ENCODE assay signal across 9 cellular contexts in genomic region chr3:136249593-136250225, GRCh38. TPM values are rescaled to one million over a fixed set of nuclear protein-coding genes. Genes with fewer than 3 reads are reported as not detected.
A peak's percentile ranks its signal among the peaks of the same experiment; 100 is the strongest.
DNase-seq lines count a peak whose midpoint lies in the region; ATAC-seq, FAIRE-seq and TF ChIP-seq lines count a peak whose summit lies in the region.
"Had no signal": no experiment of that assay in that cellular context is flagged by ENCODE, and none has a peak within 500 bp of the region (broad histone marks: within the 10 kb centered on the region; RNA-seq: fewer than 3 reads in every experiment).

No MANE protein-coding gene starts in this region.

- peaks cover 27% of the 10 kb centered on the region for H3K79me2 ChIP-seq in HepG2 (ENCODE audit: insufficient read depth, low read length)

- ATAC-seq in activated T-cell treated with anti-CD3 and anti-CD28 coated beads, Interleukin-2, amount 50 U/mL, for 4 hours = no peak
- ATAC-seq in HepG2 (no peak), HG03354 (IDR thresholded peaks at IDR 0.05; ENCODE audit: poor library complexity, severe bottlenecking, unreplicated experiment) (no peak)

- H3K36me3 Mint-ChIP-seq in activated T-cell treated with anti-CD3 and anti-CD28 coated beads, Interleukin-2, amount 50 U/mL, for 4 hours (ENCODE audit: insufficient read depth) = no peaks in the 10 kb centered on the region
- no peaks in the 10 kb centered on the region for H3K36me3 Mint-ChIP-seq in activated naive CD8-positive, alpha-beta T cell treated with anti-CD3 and anti-CD28 coated beads for 36 hours

- 12% methylated on average over 7 of the region's 11 CpGs for WGBS in HepG2 (ENCODE audit: low lambda C conversion rate)
- 45 to 47% methylated on average over 11 of the region's 11 CpGs for WGBS in tibial nerve, 2 donors

- peak overlapping the region; percentile 93 for H3K4me3 Mint-ChIP-seq in activated T-cell treated with anti-CD3 and anti-CD28 coated beads, Interleukin-2, amount 50 U/mL, for 4 hours
- H3K4me3 Mint-ChIP-seq in activated naive CD8-positive, alpha-beta T cell treated with anti-CD3 and anti-CD28 coated beads for 36 hours = peak overlapping the region; percentile 87

- H3K9me3 Mint-ChIP-seq in activated T-cell treated with anti-CD3 and anti-CD28 coated beads, Interleukin-2, amount 50 U/mL, for 4 hours = no peaks in the 10 kb centered on the region
- no peaks in the 10 kb centered on the region for H3K9me3 Mint-ChIP-seq in activated naive CD8-positive, alpha-beta T cell treated with anti-CD3 and anti-CD28 coated beads for 36 hours

- peak overlapping the region; percentile 80 for H2AFZ ChIP-seq in HepG2 (ENCODE audit: low read length)

- BruUV-seq in HepG2 (replicated peaks; lab: Mats Ljungman, UMichigan) = TSS peak; percentile 94

- peak overlapping the region; percentile 83 for H3K4me2 ChIP-seq in HepG2 (ENCODE audit: low read depth, low read length)

- CTCF ChIA-PET in HepG2 (lab: Yijun Ruan, JAX; ENCODE audit: low intra/inter-chr PET ratio, low total read pairs) = no interaction called here

- peak overlapping the region; percentile 95 for H3K27ac ChIP-seq in HepG2 (ENCODE audit: extremely low read length, insufficient read depth, low read length)
- peak overlapping the region; percentile 83 to 91 (median 90) for H3K27ac ChIP-seq in tibial nerve

- DNase-seq in activated T-cell treated with anti-CD3 and anti-CD28 coated beads, Interleukin-2, amount 50 U/mL, for 4 hours = no peak
- DNase-seq in activated T-cell treated with anti-CD3 and anti-CD28 coated beads, Interleukin-2, amount 50 U/mL, for 1 hour = no peak
- DNase-seq in activated naive CD8-positive, alpha-beta T cell treated with anti-CD3 and anti-CD28 coated beads for 36 hours = no peak
- DNase-seq in HepG2 (ENCODE audit: low spot score) (no peak), tibial nerve (ENCODE audit: low spot score in 2 of 2) (no peak), dermis blood vessel endothelial cell (no peak), medulla oblongata (ENCODE audit: extremely low spot score) (no peak)

- no peak for TF ChIP-seq POLR2A in HepG2 (IDR thresholded peaks at IDR 0.05; ENCODE audit: insufficient read depth in 1 of 2, low read depth in 2 of 2, low read length in 2 of 2)
- TF ChIP-seq POLR2A in tibial nerve (IDR thresholded peaks at IDR 0.05) = no peak

- TF ChIP-seq EP300 in HepG2 (IDR thresholded peaks at IDR 0.05; ENCODE audit: low read depth in 2 of 2, low read length in 2 of 2) (no peak), HepG2 (CRISPR knock-in tag; IDR thresholded peaks at IDR 0.05; ENCODE audit: borderline replicate concordance) (no peak), tibial nerve (IDR thresholded peaks at IDR 0.05) (no peak)

- no peaks in the 10 kb centered on the region for H3K27me3 Mint-ChIP-seq in activated T-cell treated with anti-CD3 and anti-CD28 coated beads, Interleukin-2, amount 50 U/mL, for 4 hours (ENCODE audit: low read depth)
- H3K27me3 Mint-ChIP-seq in activated naive CD8-positive, alpha-beta T cell treated with anti-CD3 and anti-CD28 coated beads for 36 hours = no peaks in the 10 kb centered on the region

- H3K4me1 Mint-ChIP-seq in activated T-cell treated with anti-CD3 and anti-CD28 coated beads, Interleukin-2, amount 50 U/mL, for 4 hours (ENCODE audit: low read depth) = peaks cover 19% of the 10 kb centered on the region
- peaks cover 14% of the 10 kb centered on the region for H3K4me1 Mint-ChIP-seq in activated naive CD8-positive, alpha-beta T cell treated with anti-CD3 and anti-CD28 coated beads for 36 hours

- intact Hi-C loops in HepG2 (cut with micrococcal nuclease; ENCODE audit: unreplicated experiment) = loop anchor here (1.0 to 5.0 kb wide), 2 partner anchors 53 to 172 kb away; partner anchors contain the start of gene MSL2

- FAIRE-seq in HepG2 (lab: Jason Lieb, UNC) = no peak
- FAIRE-seq: TTC549 had no signal

- peak overlapping the region; percentile 86 for H3K9ac ChIP-seq in HepG2 (ENCODE audit: insufficient read depth, low read depth, low read length)

- H3K36me3 ChIP-seq in HepG2 (replicated peaks in 1 of 2; ENCODE audit: control insufficient read depth in 1 of 2, insufficient read depth in 2 of 2, low read length in 2 of 2) (no peaks in the 10 kb centered on the region), tibial nerve (no peaks in the 10 kb centered on the region)

- H3K9me3 ChIP-seq in HepG2 (ENCODE audit: low read length) (no peaks in the 10 kb centered on the region), tibial nerve (no peaks in the 10 kb centered on the region)

- in situ Hi-C loops in HepG2 (cut with HindIII; ENCODE audit: extremely low pct_ligation_motif_present, low pct_unique_long_range_greater_than_20kb) = loop anchor here (5.0 kb wide), 1 partner anchor 52 kb away; the partner anchor contains the start of gene MSL2

- POLR2A ChIA-PET in HepG2 (lab: Yijun Ruan, JAX) = interaction anchor here (0.7 to 6.6 kb wide), 6 partner anchors 11 to 612 kb away, joined by 3 to 131 read pairs (median 3); partner anchors contain the start of genes MSL2, NCK1 and STAG1

- peak overlapping the region; percentile 54 to 77 (median 72) for H3K4me3 ChIP-seq in HepG2 (replicated peaks in 1 of 3; ENCODE audit: insufficient read depth in 1 of 3, low read depth in 2 of 3, low read length in 3 of 3)
- H3K4me3 ChIP-seq in tibial nerve = peak overlapping the region; percentile 61 to 73 (median 66)

- no peaks in the 10 kb centered on the region for H3K27me3 ChIP-seq in HepG2 (ENCODE audit: control insufficient read depth in 1 of 2, insufficient read depth in 2 of 2, low read length in 2 of 2)
- H3K27me3 ChIP-seq in tibial nerve = no peaks in the 10 kb centered on the region

- no peak for TF ChIP-seq RAD21 in HepG2 (CRISPR knock-in tag; IDR thresholded peaks at IDR 0.05)

- peaks cover 66% of the 10 kb centered on the region for H3K4me1 ChIP-seq in HepG2 (ENCODE audit: insufficient read depth, low read length)
- peaks cover 0 to 17% (median 12%) of the 10 kb centered on the region in 4 donors for H3K4me1 ChIP-seq in tibial nerve

- no peak for TF ChIP-seq CTCF in HepG2 (CRISPR knock-in tag; IDR thresholded peaks at IDR 0.05)
- TF ChIP-seq CTCF in tibial nerve (IDR thresholded peaks at IDR 0.05) = no peak

- peak overlapping the region; percentile 95 for H3K27ac Mint-ChIP-seq in activated naive CD8-positive, alpha-beta T cell treated with anti-CD3 and anti-CD28 coated beads for 36 hours

- no peaks in the 10 kb centered on the region for H4K20me1 ChIP-seq in HepG2 (ENCODE audit: insufficient read depth, low read length)

RNA-seq across cellular contexts. Expression of gene PCCB, which starts 0.4 kb away (rescaled TPM):
- total RNA-seq in activated T-cell treated with anti-CD3 and anti-CD28 coated beads, Interleukin-2, amount 50 U/mL, for 4 hours = 10 to 100 TPM; 31.2 to 40.5 (median 38.5) TPM
- total RNA-seq in activated naive CD8-positive, alpha-beta T cell treated with anti-CD3 and anti-CD28 coated beads for 36 hours = 10 to 100 TPM; 58.7 to 59.8 TPM
- total RNA-seq in HepG2 (2016; rRNA removed; fragmentation: Illumina TruSeq; extraction: Trizol) (88.7 and 92.6 TPM in 2 replicates), tibial nerve (10 to 100 TPM; 19.8 to 47.4 (median 27.8) TPM), dermis blood vessel endothelial cell (42.7 and 69.2 TPM in 2 replicates)
- total RNA-seq in HepG2 (2016; cell fraction: cytosol; rRNA removed; fragmentation: Illumina TruSeq; extraction: Trizol; ENCODE audit: low read depth) = 12.6 and 13.9 TPM in 2 replicates
- 86.2 and 86.5 TPM in 2 replicates for total RNA-seq in HepG2 (2016; cell fraction: insoluble cytoplasmic fraction; rRNA removed; fragmentation: Illumina TruSeq; extraction: Trizol)
- 18.4 and 19.4 TPM in 2 replicates for total RNA-seq in HepG2 (2016; cell fraction: membrane; rRNA removed; fragmentation: Illumina TruSeq; extraction: Trizol)
- total RNA-seq in HepG2 (2016; cell fraction: nucleus; rRNA removed; fragmentation: Illumina TruSeq; extraction: Trizol) = 39.0 and 46.0 TPM in 2 replicates
- 65.7 and 84.1 TPM in 2 replicates for polyA plus RNA-seq in HepG2 (2011; rRNA removed)
- 73.5 and 80.5 TPM in 2 replicates for polyA plus RNA-seq in HepG2 (2011; cell fraction: cytosol; rRNA removed)
- 32.3 and 33.5 TPM in 2 replicates for polyA plus RNA-seq in HepG2 (2011; cell fraction: nucleus; rRNA removed)
- 46.3 and 51.2 TPM in 2 replicates for polyA plus RNA-seq in HepG2 (2012)
- 8.8 and 9.8 TPM in 2 replicates for polyA plus RNA-seq in HepG2 (2016; cell fraction: cytosol; fragmentation: Illumina TruSeq; extraction: Trizol; ENCODE audit: low read depth)
- 79.0 and 82.3 TPM in 2 replicates for polyA plus RNA-seq in HepG2 (2016; cell fraction: insoluble cytoplasmic fraction; fragmentation: Illumina TruSeq; extraction: Trizol; ENCODE audit: low read depth)
- 12.1 and 16.2 TPM in 2 replicates for polyA plus RNA-seq in HepG2 (2016; cell fraction: membrane; fragmentation: Illumina TruSeq; extraction: Trizol; ENCODE audit: low read depth)
- 48.2 and 50.0 TPM in 2 replicates for polyA plus RNA-seq in HepG2 (2016; cell fraction: nucleus; fragmentation: Illumina TruSeq; extraction: Trizol; ENCODE audit: insufficient read depth, low read depth)
- polyA minus RNA-seq in HepG2 (2011; rRNA and poly(A)+ RNA removed; ENCODE audit: low replicate concordance) = 84.6 and 96.9 TPM in 2 replicates
- 40.2 and 42.1 TPM in 2 replicates for polyA minus RNA-seq in HepG2 (2011; cell fraction: cytosol; rRNA and poly(A)+ RNA removed)
- polyA minus RNA-seq in HepG2 (2011; cell fraction: nucleus; rRNA and poly(A)+ RNA removed) = 25.9 and 27.0 TPM in 2 replicates

RNA-seq across cellular contexts. Expression of gene MSL2, which starts 53.6 kb away (rescaled TPM):
- 10 to 100 TPM; 42.8 to 47.2 (median 46.8) TPM for total RNA-seq in activated T-cell treated with anti-CD3 and anti-CD28 coated beads, Interleukin-2, amount 50 U/mL, for 4 hours
- total RNA-seq in activated naive CD8-positive, alpha-beta T cell treated with anti-CD3 and anti-CD28 coated beads for 36 hours = 10 to 100 TPM; 44.0 to 44.1 TPM
- total RNA-seq in HepG2 (2016; rRNA removed; fragmentation: Illumina TruSeq; extraction: Trizol) (11.7 and 17.1 TPM in 2 replicates), tibial nerve (10 to 100 TPM; 19.8 to 53.4 (median 44.5) TPM), dermis blood vessel endothelial cell (14.1 and 17.5 TPM in 2 replicates)
- 1.8 and 2.0 TPM in 2 replicates for total RNA-seq in HepG2 (2016; cell fraction: cytosol; rRNA removed; fragmentation: Illumina TruSeq; extraction: Trizol; ENCODE audit: low read depth)
- 10.6 and 15.3 TPM in 2 replicates for total RNA-seq in HepG2 (2016; cell fraction: insoluble cytoplasmic fraction; rRNA removed; fragmentation: Illumina TruSeq; extraction: Trizol)
- 8.2 and 11.6 TPM in 2 replicates for total RNA-seq in HepG2 (2016; cell fraction: membrane; rRNA removed; fragmentation: Illumina TruSeq; extraction: Trizol)
- total RNA-seq in HepG2 (2016; cell fraction: nucleus; rRNA removed; fragmentation: Illumina TruSeq; extraction: Trizol) = 17.1 and 20.1 TPM in 2 replicates
- polyA plus RNA-seq in HepG2 (2011; rRNA removed) = 4.8 and 6.9 TPM in 2 replicates
- 2.3 and 3.2 TPM in 2 replicates for polyA plus RNA-seq in HepG2 (2011; cell fraction: cytosol; rRNA removed)
- polyA plus RNA-seq in HepG2 (2011; cell fraction: nucleus; rRNA removed) = 5.1 and 5.2 TPM in 2 replicates
- 12.3 and 16.1 TPM in 2 replicates for polyA plus RNA-seq in HepG2 (2012)
- polyA plus RNA-seq in HepG2 (2016; cell fraction: cytosol; fragmentation: Illumina TruSeq; extraction: Trizol; ENCODE audit: low read depth) = 0.44 and 0.52 TPM in 2 replicates
- polyA plus RNA-seq in HepG2 (2016; cell fraction: insoluble cytoplasmic fraction; fragmentation: Illumina TruSeq; extraction: Trizol; ENCODE audit: low read depth) = 11.7 and 11.8 TPM in 2 replicates
- 3.9 and 4.0 TPM in 2 replicates for polyA plus RNA-seq in HepG2 (2016; cell fraction: membrane; fragmentation: Illumina TruSeq; extraction: Trizol; ENCODE audit: low read depth)
- 21.5 and 22.8 TPM in 2 replicates for polyA plus RNA-seq in HepG2 (2016; cell fraction: nucleus; fragmentation: Illumina TruSeq; extraction: Trizol; ENCODE audit: insufficient read depth, low read depth)
- polyA minus RNA-seq in HepG2 (2011; rRNA and poly(A)+ RNA removed; ENCODE audit: low replicate concordance) = 10.5 and 12.2 TPM in 2 replicates
- 7.3 and 8.4 TPM in 2 replicates for polyA minus RNA-seq in HepG2 (2011; cell fraction: cytosol; rRNA and poly(A)+ RNA removed)
- 20.3 and 20.6 TPM in 2 replicates for polyA minus RNA-seq in HepG2 (2011; cell fraction: nucleus; rRNA and poly(A)+ RNA removed)
